In genomic region chr22:31899661-31900060, GRCh38 we compare ENCODE assay signal across 16 cellular contexts. TPM values are rescaled to one million over a fixed set of nuclear protein-coding genes. Genes with fewer than 3 reads are reported as not detected.
DNase-seq lines count a peak whose midpoint lies in the region; ATAC-seq, FAIRE-seq and TF ChIP-seq lines count a peak whose summit lies in the region.
"Had no signal": no experiment of that assay in that cellular context is flagged by ENCODE, and none has a peak within 500 bp of the region (broad histone marks: within the 10 kb centered on the region; RNA-seq: fewer than 3 reads in every experiment).

No MANE protein-coding gene starts in this region.

- H3K9me2 ChIP-seq in neural cell (ENCODE audit: insufficient read depth, low read length) = no peaks in the 10 kb centered on the region

- no peak overlapping the region for H3K9ac ChIP-seq in HepG2 (ENCODE audit: insufficient read depth, low read depth, low read length)
- peak overlapping the region; percentile 60 for H3K9ac ChIP-seq in neural cell (ENCODE audit: low read length)
- H3K9ac ChIP-seq: BLaER1 treated with 17β-estradiol and CSF1 and Interleukin-3, amounts not matched to agents 10 nM and 100 nM had no signal

- POLR2A ChIA-PET in HepG2 (lab: Yijun Ruan, JAX) = interaction anchor here (1.1 kb wide), 1 partner anchor 71 kb away, joined by 3 read pairs; no protein-coding TSS in a partner anchor

- WGBS in HepG2 (ENCODE audit: low lambda C conversion rate) = 64% methylated on average over 4 of the region's 4 CpGs
- WGBS in right lobe of liver (ENCODE audit: insufficient coverage, low coverage, low lambda C conversion rate, missing lambda C conversion rate) = 91% methylated on average over 4 of the region's 4 CpGs

- peaks cover 8% of the 10 kb centered on the region for H3K4me1 ChIP-seq in HepG2 (ENCODE audit: insufficient read depth, low read length)
- no peaks in the 10 kb centered on the region for H3K4me1 ChIP-seq in right lobe of liver
- H3K4me1 ChIP-seq: BLaER1 treated with 17β-estradiol and CSF1 and Interleukin-3, amounts not matched to agents 10 nM and 100 nM had no signal

- H3K9me3 ChIP-seq in HepG2 (ENCODE audit: low read length) (no peaks in the 10 kb centered on the region), right lobe of liver (no peaks in the 10 kb centered on the region), neural cell (ENCODE audit: low read length) (no peaks in the 10 kb centered on the region)
- H3K9me3 ChIP-seq: BLaER1 treated with 17β-estradiol and CSF1 and Interleukin-3, amounts not matched to agents 10 nM and 100 nM had no signal

- BruUV-seq in HepG2 (replicated peaks; lab: Mats Ljungman, UMichigan) = no TSS peak

- H3K27ac ChIP-seq in HepG2 (ENCODE audit: extremely low read length, insufficient read depth, low read length) = no peak overlapping the region
- no peak overlapping the region for H3K27ac ChIP-seq in right lobe of liver
- H3K27ac ChIP-seq in dorsolateral prefrontal cortex = peak overlapping the region in 58 of 59 donors; percentile 70 to 98 (median 91)
- peak overlapping the region; percentile 87 for H3K27ac ChIP-seq in neural cell (ENCODE audit: low read length)
- H3K27ac ChIP-seq in temporal lobe (ENCODE audit: low read depth, low read length) = peak overlapping the region; percentile 85
- H3K27ac ChIP-seq: BLaER1 treated with 17β-estradiol and CSF1 and Interleukin-3, amounts not matched to agents 10 nM and 100 nM; HL-60 had no signal

- H3K79me2 ChIP-seq in HepG2 (ENCODE audit: insufficient read depth, low read length) = no peaks in the 10 kb centered on the region
- no peaks in the 10 kb centered on the region for H3K79me2 ChIP-seq in neural cell (replicated peaks; ENCODE audit: insufficient read depth, low read length)

- peak; percentile 76 for ATAC-seq in HepG2
- ATAC-seq in right lobe of liver = no peak
- ATAC-seq: HCT116 had no signal

- H3K4me2 ChIP-seq in HepG2 (ENCODE audit: low read depth, low read length) = no peak overlapping the region
- H3K4me2 ChIP-seq in neural cell (ENCODE audit: low read length) = no peak overlapping the region
- H3K4me2 ChIP-seq: BLaER1 treated with 17β-estradiol and CSF1 and Interleukin-3, amounts not matched to agents 10 nM and 100 nM had no signal

- CTCF ChIA-PET in HepG2 (lab: Yijun Ruan, JAX; ENCODE audit: low intra/inter-chr PET ratio, low total read pairs) = no interaction called here

- TF ChIP-seq EP300 in HepG2 (IDR thresholded peaks at IDR 0.05; ENCODE audit: low read depth in 2 of 2, low read length in 2 of 2) = no peak
- no peak for TF ChIP-seq EP300 in HepG2 (CRISPR knock-in tag; IDR thresholded peaks at IDR 0.05; ENCODE audit: borderline replicate concordance)
- no peak for TF ChIP-seq EP300 in neural cell (conservative IDR thresholded peaks at IDR 0.05; ENCODE audit: poor library complexity, severe bottlenecking)

- H4K20me1 ChIP-seq in HepG2 (ENCODE audit: insufficient read depth, low read length) (no peaks in the 10 kb centered on the region), neural cell (ENCODE audit: insufficient read depth) (no peaks in the 10 kb centered on the region)

- H3K36me3 ChIP-seq in HepG2 (replicated peaks in 1 of 2; ENCODE audit: control insufficient read depth in 1 of 2, insufficient read depth in 2 of 2, low read length in 2 of 2) (peaks cover 5 to 8% of the 10 kb centered on the region in 2 experiments; a peak in 3 of 5 replicates), right lobe of liver (peaks cover 0 to 37% (median 15%) of the 10 kb centered on the region in 4 donors), neural cell (ENCODE audit: insufficient read depth, low read length) (no peaks in the 10 kb centered on the region)

- TF ChIP-seq RAD21 in HepG2 (CRISPR knock-in tag; IDR thresholded peaks at IDR 0.05) (no peak), neural cell (conservative IDR thresholded peaks at IDR 0.05) (no peak)

- no peak for FAIRE-seq in HepG2 (lab: Jason Lieb, UNC)
- FAIRE-seq: GM19239 had no signal

- H3K4me3 ChIP-seq in HepG2 (replicated peaks in 1 of 3; ENCODE audit: insufficient read depth in 1 of 3, low read depth in 2 of 3, low read length in 3 of 3) = no peak overlapping the region
- no peak overlapping the region for H3K4me3 ChIP-seq in right lobe of liver
- H3K4me3 ChIP-seq in dorsolateral prefrontal cortex = no peak overlapping the region
- H3K4me3 ChIP-seq in neural cell (ENCODE audit: low read length) = no peak overlapping the region
- H3K4me3 ChIP-seq: BLaER1 treated with 17β-estradiol and CSF1 and Interleukin-3, amounts not matched to agents 10 nM and 100 nM had no signal

- H3F3A ChIP-seq in neural cell (ENCODE audit: insufficient read depth, low read length, poor library complexity, severe bottlenecking) = peaks cover 4% of the 10 kb centered on the region

- DNase-seq in HepG2 (ENCODE audit: low spot score) (no peak), right lobe of liver (no peak), dorsolateral prefrontal cortex (no peak), NCI-H69 (lab: John Stamatoyannopoulos, UW) (no peak), NCI-H748 treated with DMSO at 0.1 percent for 48 hours (lab: John Stamatoyannopoulos, UW) (no peak), OCI-M2 (lab: John Stamatoyannopoulos, UW; ENCODE audit: unreplicated experiment) (no peak)
- DNase-seq: 8988T; CD4-positive, CD25-positive, alpha-beta regulatory T cell; DMS53; GF-D8 had no signal

- H2AFZ ChIP-seq in HepG2 (ENCODE audit: low read length) (no peak overlapping the region), neural cell (ENCODE audit: low read depth, low read length) (no peak overlapping the region)

- TF ChIP-seq CTCF in HepG2 (CRISPR knock-in tag; IDR thresholded peaks at IDR 0.05) (no peak), right lobe of liver (IDR thresholded peaks at IDR 0.05) (no peak), dorsolateral prefrontal cortex (IDR thresholded peaks at IDR 0.05 in 54 of 56, conservative IDR thresholded peaks at IDR 0.05 in 2 of 56; ENCODE audit: low read depth in 1 of 56, partially characterized antibody in 56 of 56) (no peak), neural cell (IDR thresholded peaks at IDR 0.05; ENCODE audit: poor library complexity, severe bottlenecking) (no peak)

- in situ Hi-C loops in HepG2 (cut with HindIII; ENCODE audit: extremely low pct_ligation_motif_present, low pct_unique_long_range_greater_than_20kb) = no loop called here

- H3K27me3 ChIP-seq in HepG2 (ENCODE audit: control insufficient read depth in 1 of 2, insufficient read depth in 2 of 2, low read length in 2 of 2) = no peaks in the 10 kb centered on the region; a peak in 1 of 5 replicates
- H3K27me3 ChIP-seq in right lobe of liver = no peaks in the 10 kb centered on the region
- no peaks in the 10 kb centered on the region for H3K27me3 ChIP-seq in dorsolateral prefrontal cortex
- H3K27me3 ChIP-seq in neural cell (ENCODE audit: insufficient read depth, low read depth, low read length) = no peaks in the 10 kb centered on the region
- H3K27me3 ChIP-seq: BLaER1 treated with 17β-estradiol and CSF1 and Interleukin-3, amounts not matched to agents 10 nM and 100 nM had no signal

- TF ChIP-seq POLR2A in HepG2 (IDR thresholded peaks at IDR 0.05; ENCODE audit: insufficient read depth in 1 of 2, low read depth in 2 of 2, low read length in 2 of 2) (no peak), right lobe of liver (IDR thresholded peaks at IDR 0.05) (no peak)

- intact Hi-C loops in HepG2 (cut with micrococcal nuclease; ENCODE audit: unreplicated experiment) = no loop called here
- intact Hi-C loops in right lobe of liver (cut with DNase I) = no loop called here
- intact Hi-C loops in dorsolateral prefrontal cortex (cut with DNase I) = loop anchor here in 1 of 2 donors (10.0 kb wide), 1 partner anchor 45 kb away; the partner anchor contains the start of gene YWHAH

TF ChIP-seq in HepG2, 621 proteins besides CTCF, POLR2A, EP300 and RAD21 (continues in another document):
- no peak for TF ChIP-seq NR2F2 (IDR thresholded peaks at IDR 0.05; ENCODE audit: borderline replicate concordance, low read depth)
- no peak for TF ChIP-seq ZBTB7A (CRISPR knock-in tag; IDR thresholded peaks at IDR 0.05)
- TF ChIP-seq ZC3H4 (CRISPR knock-in tag; IDR thresholded peaks at IDR 0.05; ENCODE audit: borderline replicate concordance) = no peak
- TF ChIP-seq GATAD1 (CRISPR knock-in tag; IDR thresholded peaks at IDR 0.05) = no peak

TF ChIP-seq in neural cell, 6 proteins besides CTCF, POLR2A, EP300 and RAD21:
- no peak for TF ChIP-seq POLR2AphosphoS5 (IDR thresholded peaks at IDR 0.05)

RNA-seq across cellular contexts. Expression of gene YWHAH, which starts 44.7 kb away (rescaled TPM):
- total RNA-seq in HepG2 (2016; rRNA removed; fragmentation: Illumina TruSeq; extraction: Trizol) = 92.7 and 112 TPM in 2 replicates
- total RNA-seq in HepG2 (2016; cell fraction: cytosol; rRNA removed; fragmentation: Illumina TruSeq; extraction: Trizol; ENCODE audit: low read depth) = 20.0 and 24.6 TPM in 2 replicates
- 93.8 and 101 TPM in 2 replicates for total RNA-seq in HepG2 (2016; cell fraction: insoluble cytoplasmic fraction; rRNA removed; fragmentation: Illumina TruSeq; extraction: Trizol)
- 56.3 and 62.2 TPM in 2 replicates for total RNA-seq in HepG2 (2016; cell fraction: membrane; rRNA removed; fragmentation: Illumina TruSeq; extraction: Trizol)
- total RNA-seq in HepG2 (2016; cell fraction: nucleus; rRNA removed; fragmentation: Illumina TruSeq; extraction: Trizol) = 30.2 and 35.4 TPM in 2 replicates
- polyA plus RNA-seq in HepG2 (2011; rRNA removed) = 35.6 and 40.9 TPM in 2 replicates
- polyA plus RNA-seq in HepG2 (2011; cell fraction: cytosol; rRNA removed) = 38.6 and 45.7 TPM in 2 replicates
- 17.5 and 20.3 TPM in 2 replicates for polyA plus RNA-seq in HepG2 (2011; cell fraction: nucleus; rRNA removed)
- polyA plus RNA-seq in HepG2 (2012) = 78.8 and 95.2 TPM in 2 replicates
- 19.0 and 24.6 TPM in 2 replicates for polyA plus RNA-seq in HepG2 (2016; cell fraction: cytosol; fragmentation: Illumina TruSeq; extraction: Trizol; ENCODE audit: low read depth)
- polyA plus RNA-seq in HepG2 (2016; cell fraction: insoluble cytoplasmic fraction; fragmentation: Illumina TruSeq; extraction: Trizol; ENCODE audit: low read depth) = 117 and 129 TPM in 2 replicates
- 43.9 and 52.9 TPM in 2 replicates for polyA plus RNA-seq in HepG2 (2016; cell fraction: membrane; fragmentation: Illumina TruSeq; extraction: Trizol; ENCODE audit: low read depth)
- polyA plus RNA-seq in HepG2 (2016; cell fraction: nucleus; fragmentation: Illumina TruSeq; extraction: Trizol; ENCODE audit: insufficient read depth, low read depth) = 57.2 and 66.4 TPM in 2 replicates
- polyA minus RNA-seq in HepG2 (2011; rRNA and poly(A)+ RNA removed; ENCODE audit: low replicate concordance) = 18.0 and 27.7 TPM in 2 replicates
- polyA minus RNA-seq in HepG2 (2011; cell fraction: cytosol; rRNA and poly(A)+ RNA removed) = 24.6 and 31.3 TPM in 2 replicates
- 12.7 and 18.4 TPM in 2 replicates for polyA minus RNA-seq in HepG2 (2011; cell fraction: nucleus; rRNA and poly(A)+ RNA removed)
- 10 to 100 TPM; 35.8 to 97.5 (median 59.1) TPM for total RNA-seq in right lobe of liver
- 1,000 to 10,000 TPM in 48 of 120 experiments, 100 to 1,000 TPM in 72; 191 to 1,478 (median 946) TPM for total RNA-seq in dorsolateral prefrontal cortex
- 298 and 300 TPM in 2 replicates for polyA plus RNA-seq in neural cell
- 214 and 224 TPM in 2 replicates for polyA minus RNA-seq in neural cell
- 175 TPM for total RNA-seq in temporal lobe

Comparison
In these comparisons a context has a peak if more than half of its experiments do, and no peak if none do; other contexts are left out.
1. H3K27ac ChIP-seq: peak in dorsolateral prefrontal cortex (58 of 59), neural cell (single experiment) and temporal lobe (single experiment); none in HepG2 (single experiment) and right lobe of liver (0 of 3).